ENCODE assay signal across 10 cellular contexts in the genomic region with DNA sequence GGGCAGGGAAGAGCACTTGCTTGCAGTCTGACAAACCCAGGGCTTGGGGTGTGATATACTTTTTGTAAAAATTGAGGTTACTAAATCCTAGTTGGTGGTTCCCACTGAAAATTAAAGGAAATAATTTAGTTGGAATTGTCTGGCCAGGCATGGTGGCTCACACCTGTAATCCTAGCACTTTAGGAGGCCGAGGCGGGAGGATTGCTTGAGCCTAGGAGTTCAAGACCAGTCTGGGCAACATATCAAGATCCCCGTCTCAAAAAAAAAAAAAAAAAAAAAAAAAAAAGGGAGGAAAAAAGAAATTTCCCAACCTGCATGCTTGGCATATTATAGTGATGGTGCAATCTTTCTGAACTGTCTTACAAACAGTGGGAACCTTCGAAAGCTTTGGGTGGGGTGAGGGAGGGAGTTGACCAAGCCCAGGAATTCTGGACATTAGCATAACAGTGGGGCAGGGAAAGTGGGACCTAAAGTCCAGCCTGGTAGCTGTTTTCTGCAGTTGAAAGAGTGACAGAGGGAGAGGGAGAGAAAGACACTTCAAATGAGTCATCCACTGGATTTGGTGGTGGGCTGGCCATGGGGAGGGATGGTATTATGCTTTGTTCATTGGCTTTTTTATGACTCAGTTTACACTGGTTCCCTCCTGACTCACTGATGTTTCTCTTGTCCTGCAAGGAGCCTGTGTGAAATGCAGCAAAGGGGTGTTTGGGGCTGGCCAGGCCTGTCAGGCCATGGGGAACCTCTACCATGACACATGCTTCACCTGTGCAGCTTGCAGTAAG. TPM values are rescaled to one million over a fixed set of nuclear protein-coding genes. Genes with fewer than 3 reads are reported as not detected.
DNase-seq lines count a peak whose midpoint lies in the region; ATAC-seq and TF ChIP-seq lines count a peak whose summit lies in the region.
"Had no signal": no experiment of that assay in that cellular context is flagged by ENCODE, and none has a peak within 500 bp of the region (broad histone marks: within the 10 kb centered on the region; RNA-seq: fewer than 3 reads in every experiment).

No MANE protein-coding gene starts in this region.

- DNase-seq in AG20443 (ENCODE audit: low spot score) (peak; percentile 86), IMR-90 (peak; percentile 81), right lobe of liver (no peak), SHP77 treated with DMSO at 0.1 percent for 48 hours (lab: John Stamatoyannopoulos, UW) (no peak)
- DNase-seq in activated effector memory CD4-positive, alpha-beta T cell treated with Interleukin-2 at 50 U/mL for 16 hours, result no peak
- DNase-seq: NCI-H2107 had no signal

- peaks cover 29% of the 10 kb centered on the region for H3K36me3 Mint-ChIP-seq in dendritic cell treated with granulocyte-macrophage colony-stimulating factor and Interleukin-4, amounts not matched to agents 40 ng/mL and 50 ng/mL, for 4 days (ENCODE audit: low read depth)

- H2BK5ac ChIP-seq in IMR-90 (ENCODE audit: low read depth, low read length, poor library complexity, severe bottlenecking), result peak overlapping the region; percentile 59

- peak overlapping the region; percentile 61 for H2AFZ ChIP-seq in IMR-90 (replicated peaks; ENCODE audit: low read length, poor library complexity)

- peak overlapping the region; percentile 54; the same call in 1 of the 2 replicates for H3K23ac ChIP-seq in IMR-90 (ENCODE audit: low read depth, low read length)

- H2BK20ac ChIP-seq in IMR-90 (ENCODE audit: low read depth, low read length), result peak overlapping the region; percentile 94

- ATAC-seq in IMR-90 (ENCODE audit: low read depth) (peak; percentile 64), right lobe of liver (peak; percentile 41 to 63 (median 50)), GM18909 (IDR thresholded peaks at IDR 0.05; ENCODE audit: poor library complexity, unreplicated experiment) (no peak), GM19328 (IDR thresholded peaks at IDR 0.05; ENCODE audit: unreplicated experiment) (no peak)

- dilution Hi-C loops in IMR-90 (cut with HindIII; ENCODE audit: low sequenced_read_pairs, unreplicated experiment), result no loop called here

- H2BK120ac ChIP-seq in IMR-90 (ENCODE audit: low read depth, low read length), result peak overlapping the region; percentile 90

- peaks cover 61% of the 10 kb centered on the region for H3K4me1 Mint-ChIP-seq in dendritic cell treated with granulocyte-macrophage colony-stimulating factor and Interleukin-4, amounts not matched to agents 40 ng/mL and 50 ng/mL, for 4 days (ENCODE audit: low read depth)

- peak overlapping the region; percentile 13; the same call in 1 of the 2 replicates for H3K56ac ChIP-seq in IMR-90 (ENCODE audit: extremely low read depth, insufficient read depth, low read length)

- H3K9me1 ChIP-seq in IMR-90 (ENCODE audit: insufficient read depth, low read length), result peaks cover 34% of the 10 kb centered on the region

- no peak overlapping the region for H3K9ac ChIP-seq in IMR-90 (ENCODE audit: low read depth, low read length)

- H3K27ac Mint-ChIP-seq in dendritic cell treated with granulocyte-macrophage colony-stimulating factor and Interleukin-4, amounts not matched to agents 40 ng/mL and 50 ng/mL, for 4 days, result peak overlapping the region; percentile 14
- H3K27ac Mint-ChIP-seq: T-helper 1 cell treated with Interleukin-12 subunit alpha and Interleukin-12 subunit beta and Interleukin-4 antibody, amounts not matched to agents 30 μg/mL and 1 μg/mL, for 36 hours had no signal

- no TSS peak for BruUV-seq in IMR-90 (replicated peaks; lab: Mats Ljungman, UMichigan)

- peaks cover 14% of the 10 kb centered on the region for H3K36me3 ChIP-seq in IMR-90 (ENCODE audit: control insufficient read depth, insufficient read depth, low read length)
- H3K36me3 ChIP-seq in right lobe of liver, result no peaks in the 10 kb centered on the region

- POLR2A ChIA-PET in IMR-90 (lab: Charles Lee; ENCODE audit: unreplicated experiment), result no interaction called here

- H3K4me3 ChIP-seq in IMR-90 (ENCODE audit: insufficient read depth, low read depth, low read length) (no peak overlapping the region), right lobe of liver (no peak overlapping the region)

- no CpG with 5 or more reads among the region's 4 CpGs for WGBS in IMR-90 (ENCODE audit: extremely low coverage in 2 of 2, insufficient read length in 1 of 2), 2 experiments
- WGBS in right lobe of liver (ENCODE audit: insufficient coverage, low coverage, low lambda C conversion rate, missing lambda C conversion rate), result 13% methylated on average over 2 of the region's 4 CpGs

- no peak for TF ChIP-seq POLR2A in IMR-90 (IDR thresholded peaks at IDR 0.05; ENCODE audit: low read depth, low read length)
- TF ChIP-seq POLR2A in right lobe of liver (IDR thresholded peaks at IDR 0.05), result no peak

- peak overlapping the region; percentile 97 for H3K4ac ChIP-seq in IMR-90 (ENCODE audit: low read depth, low read length)

- H3K27ac ChIP-seq in IMR-90 (ENCODE audit: insufficient read depth, low read length) (peak overlapping the region; percentile 60), right lobe of liver (peak overlapping the region in 1 of 3 donors; percentile 3)

- CTCF ChIA-PET in IMR-90 (lab: Yijun Ruan, JAX), result interaction anchor here (0.6 to 1.2 kb wide), 2 partner anchors 25 to 126 kb away, joined by 3 to 4 read pairs; no protein-coding TSS in a partner anchor

- H2AK9ac ChIP-seq in IMR-90 (replicated peaks; ENCODE audit: low read depth, low read length, poor library complexity), result peak overlapping the region; percentile 2

- peak overlapping the region; percentile 88 for H4K5ac ChIP-seq in IMR-90 (ENCODE audit: low read depth, low read length)

- no peak for TF ChIP-seq RAD21 in IMR-90 (IDR thresholded peaks at IDR 0.05; ENCODE audit: low read length)

- peaks cover 39% of the 10 kb centered on the region for H4K20me1 ChIP-seq in IMR-90 (ENCODE audit: insufficient read depth, low read length)

- H3K79me1 ChIP-seq in IMR-90 (ENCODE audit: low read depth in 1 of 2, low read length in 2 of 2), result peaks cover 49 to 93% of the 10 kb centered on the region in 2 experiments

- H3K18ac ChIP-seq in IMR-90 (ENCODE audit: low read depth, low read length), result peak overlapping the region; percentile 97

- H3K27me3 ChIP-seq in IMR-90 (ENCODE audit: control insufficient read depth, insufficient read depth, low read length) (no peaks in the 10 kb centered on the region), right lobe of liver (no peaks in the 10 kb centered on the region)

- in situ Hi-C loops in IMR-90 (cut with MboI; ENCODE audit: low sequenced_read_pairs), result no loop called here

- H3K27me3 Mint-ChIP-seq in dendritic cell treated with granulocyte-macrophage colony-stimulating factor and Interleukin-4, amounts not matched to agents 40 ng/mL and 50 ng/mL, for 4 days, result no peaks in the 10 kb centered on the region

- H3K9me3 Mint-ChIP-seq in dendritic cell treated with granulocyte-macrophage colony-stimulating factor and Interleukin-4, amounts not matched to agents 40 ng/mL and 50 ng/mL, for 4 days, result no peaks in the 10 kb centered on the region
- H3K9me3 Mint-ChIP-seq: T-helper 1 cell treated with Interleukin-12 subunit alpha and Interleukin-12 subunit beta and Interleukin-4 antibody, amounts not matched to agents 30 μg/mL and 1 μg/mL, for 36 hours had no signal

- peaks cover 38% of the 10 kb centered on the region for H3K4me1 ChIP-seq in IMR-90 (ENCODE audit: control insufficient read depth, insufficient read depth, low read length)
- peaks cover 2 to 61% (median 30%) of the 10 kb centered on the region in 4 donors for H3K4me1 ChIP-seq in right lobe of liver

- TF ChIP-seq CTCF in IMR-90 (conservative IDR thresholded peaks at IDR 0.05; ENCODE audit: low read depth, low read length) (no peak), right lobe of liver (IDR thresholded peaks at IDR 0.05) (no peak)

- H3K4me2 ChIP-seq in IMR-90 (ENCODE audit: low read depth, low read length), result peak overlapping the region; percentile 18; the same call in 1 of the 2 replicates

- peak overlapping the region; percentile 83 for H2AK5ac ChIP-seq in IMR-90 (ENCODE audit: low read depth, low read length)

- intact Hi-C loops in IMR-90 (cut with micrococcal nuclease), result no loop called here
- intact Hi-C loops in dendritic cell treated with granulocyte-macrophage colony-stimulating factor and Interleukin-4, amounts not matched to agents 40 ng/mL and 50 ng/mL, for 4 days (cut with micrococcal nuclease), result no loop called here
- intact Hi-C loops in right lobe of liver (cut with DNase I), result no loop called here

- peak overlapping the region; percentile 93 for H3K14ac ChIP-seq in IMR-90 (replicated peaks; ENCODE audit: low read depth, low read length)

- no peaks in the 10 kb centered on the region for H3K9me3 ChIP-seq in IMR-90 (ENCODE audit: control insufficient read depth, insufficient read depth, low read length)
- no peaks in the 10 kb centered on the region for H3K9me3 ChIP-seq in right lobe of liver

- no peak overlapping the region for H3K4me3 Mint-ChIP-seq in dendritic cell treated with granulocyte-macrophage colony-stimulating factor and Interleukin-4, amounts not matched to agents 40 ng/mL and 50 ng/mL, for 4 days
- H3K4me3 Mint-ChIP-seq: T-helper 1 cell treated with Interleukin-12 subunit alpha and Interleukin-12 subunit beta and Interleukin-4 antibody, amounts not matched to agents 30 μg/mL and 1 μg/mL, for 36 hours had no signal

- H2BK15ac ChIP-seq in IMR-90 (ENCODE audit: low read depth, low read length), result peak overlapping the region; percentile 77; the same call in 2 of the 3 replicates

- peak overlapping the region; percentile 94 for H4K91ac ChIP-seq in IMR-90 (ENCODE audit: insufficient read depth, low read depth, low read length)

- peak overlapping the region; percentile 75 to 88 for H4K8ac ChIP-seq in IMR-90 (ENCODE audit: low read depth in 2 of 2, low read length in 2 of 2)

TF ChIP-seq in IMR-90, 13 proteins besides CTCF, POLR2A, EP300 and RAD21:
- TF ChIP-seq CEBPB (IDR thresholded peaks at IDR 0.05; ENCODE audit: low read depth, low read length), result peak; percentile 93
- peak; percentile 33; the same call in 1 of the 2 replicates for TF ChIP-seq FOS (IDR thresholded peaks at IDR 0.05; ENCODE audit: low read depth, low read length)
- TF ChIP-seq NFE2L2 (IDR thresholded peaks at IDR 0.05; ENCODE audit: low read depth, low read length), result no peak
- no peak for TF ChIP-seq RFX5 (IDR thresholded peaks at IDR 0.05; ENCODE audit: low read depth, low read length)
- TF ChIP-seq SMC3 (IDR thresholded peaks at IDR 0.05; ENCODE audit: low read depth, low read length), result no peak

RNA-seq across cellular contexts. Expression of a gene that starts 41.1 kb away (rescaled TPM):
- total RNA-seq in IMR-90 (2012; rRNA removed) (21.5 and 22.5 TPM in 2 replicates), right lobe of liver (10 to 100 TPM; 23.4 to 47.7 (median 31.0) TPM)
- 20.5 and 20.9 TPM in 2 replicates for polyA plus RNA-seq in IMR-90 (2012; rRNA removed)
- 12.3 and 13.9 TPM in 2 replicates for polyA plus RNA-seq in IMR-90 (2012; cell fraction: cytosol; rRNA removed)
- polyA plus RNA-seq in IMR-90 (2012; cell fraction: nucleus; rRNA removed; ENCODE audit: low replicate concordance), result 52.7 and 53.0 TPM in 2 replicates

RNA-seq across cellular contexts. Expression of a gene that starts 53.5 kb away (rescaled TPM):
- total RNA-seq in IMR-90 (2012; rRNA removed) (40.9 and 44.2 TPM in 2 replicates), right lobe of liver (10 to 100 TPM; 16.8 to 23.9 (median 21.5) TPM)
- polyA plus RNA-seq in IMR-90 (2012; rRNA removed), result 12.8 and 19.0 TPM in 2 replicates
- polyA plus RNA-seq in IMR-90 (2012; cell fraction: cytosol; rRNA removed), result 1.8 and 2.5 TPM in 2 replicates
- polyA plus RNA-seq in IMR-90 (2012; cell fraction: nucleus; rRNA removed; ENCODE audit: low replicate concordance), result 7.0 and 36.5 TPM in 2 replicates

Comparison
In these comparisons a context has a peak if more than half of its experiments do, and no peak if none do; other contexts are left out.
1. DNase-seq: peak in AG20443 (single experiment) and IMR-90 (single experiment); none in right lobe of liver (0 of 3), activated effector memory CD4-positive, alpha-beta T cell treated with Interleukin-2 at 50 U/mL for 16 hours (single experiment) and SHP77 treated with DMSO at 0.1 percent for 48 hours (single experiment).
2. ATAC-seq: peak in IMR-90 (single experiment) and right lobe of liver (4 of 4); none in GM18909 (single experiment) and GM19328 (single experiment).